8 cellular contexts compared by ENCODE assay signal in genomic region chr4:80070880-80071620, GRCh38. TPM values are rescaled to one million over a fixed set of nuclear protein-coding genes. Genes with fewer than 3 reads are reported as not detected.
DNase-seq lines count a peak whose midpoint lies in the region; ATAC-seq and TF ChIP-seq lines count a peak whose summit lies in the region.

No MANE protein-coding gene starts in this region.

- peak overlapping the region; percentile 94 for H3K4me2 ChIP-seq in GM23338

- POLR2A ChIA-PET in WTC11 (lab: Charles Lee): no interaction called here

- H3K27me3 Mint-ChIP-seq in GM23338 (ENCODE audit: insufficient read depth, low read depth, poor library complexity): peaks cover 17% of the 10 kb centered on the region
- H3K27me3 Mint-ChIP-seq in WTC11 (ENCODE audit: low read depth): peaks cover 35% of the 10 kb centered on the region
- H3K27me3 Mint-ChIP-seq in glutamatergic neuron (ENCODE audit: unreplicated experiment): peaks cover 5% of the 10 kb centered on the region

- ATAC-seq in GM23338: no peak
- ATAC-seq in WTC11: no peak
- ATAC-seq in HG03108 (IDR thresholded peaks at IDR 0.05; ENCODE audit: unreplicated experiment): no peak
- ATAC-seq in GM19395 (IDR thresholded peaks at IDR 0.05; ENCODE audit: unreplicated experiment): no peak

- CTCF ChIA-PET in WTC11 (lab: Charles Lee): interaction anchor here (2.1 kb wide), 1 partner anchor 113 kb away, joined by 13 read pairs; no protein-coding TSS in a partner anchor

- H4K20me1 ChIP-seq in GM23338 (replicated peaks; ENCODE audit: insufficient read depth): no peaks in the 10 kb centered on the region

- H3K36me3 Mint-ChIP-seq in GM23338 (ENCODE audit: low read depth): no peaks in the 10 kb centered on the region; the same call in 2 of the 3 replicates
- peaks cover 6% of the 10 kb centered on the region; the same call in 1 of the 2 replicates for H3K36me3 Mint-ChIP-seq in WTC11
- H3K36me3 Mint-ChIP-seq in glutamatergic neuron (ENCODE audit: unreplicated experiment): no peaks in the 10 kb centered on the region

- H3K79me2 ChIP-seq in GM23338 (replicated peaks; ENCODE audit: insufficient read depth): no peaks in the 10 kb centered on the region

- peaks cover 33% of the 10 kb centered on the region for H3K27me3 ChIP-seq in GM23338 (ENCODE audit: insufficient read depth)

- no peaks in the 10 kb centered on the region for H3K9me2 ChIP-seq in GM23338 (ENCODE audit: insufficient read depth)

- DNase-seq in GM23338 (ENCODE audit: low spot score) (no peak), WTC11 (ENCODE audit: low spot score) (no peak), glutamatergic neuron (no peak), SKM-1 treated with dmso at 0.1 percent for 144 hours (lab: John Stamatoyannopoulos, UW; ENCODE audit: unreplicated experiment) (no peak), D341Med (ENCODE audit: low spot score) (no peak)

- H3K27ac Mint-ChIP-seq in GM23338 (no peak overlapping the region), WTC11 (no peak overlapping the region), glutamatergic neuron (ENCODE audit: unreplicated experiment) (peak overlapping the region; percentile 98)

- peak overlapping the region; percentile 91 for H3K4me3 Mint-ChIP-seq in GM23338
- H3K4me3 Mint-ChIP-seq in WTC11: peak overlapping the region; percentile 95
- peak overlapping the region; percentile 97 for H3K4me3 Mint-ChIP-seq in glutamatergic neuron (ENCODE audit: unreplicated experiment)

- peaks cover 23% of the 10 kb centered on the region for H3K4me1 Mint-ChIP-seq in GM23338
- H3K4me1 Mint-ChIP-seq in WTC11: peaks cover 23% of the 10 kb centered on the region
- H3K4me1 Mint-ChIP-seq in glutamatergic neuron (ENCODE audit: low read depth, unreplicated experiment): peaks cover 8% of the 10 kb centered on the region

- peaks cover 22% of the 10 kb centered on the region for H3K4me1 ChIP-seq in GM23338 (ENCODE audit: insufficient read depth)

- peaks cover 2% of the 10 kb centered on the region; the same call in 1 of the 3 replicates for H3K9me3 Mint-ChIP-seq in GM23338
- peaks cover 11% of the 10 kb centered on the region for H3K9me3 Mint-ChIP-seq in WTC11
- H3K9me3 Mint-ChIP-seq in glutamatergic neuron (ENCODE audit: unreplicated experiment): peaks cover 10% of the 10 kb centered on the region

- no peak overlapping the region for H2AFZ ChIP-seq in GM23338

- H3K36me3 ChIP-seq in GM23338 (ENCODE audit: insufficient read depth): no peaks in the 10 kb centered on the region; the same call in 1 of the 2 replicates

- TF ChIP-seq CTCF in GM23338 (conservative IDR thresholded peaks at IDR 0.05; ENCODE audit: low read depth in 2 of 2) (no peak), WTC11 (IDR thresholded peaks at IDR 0.05) (no peak), glutamatergic neuron (IDR thresholded peaks at IDR 0.05; ENCODE audit: partially characterized antibody, unreplicated experiment) (no peak)

- H3K4me3 ChIP-seq in GM23338: peak overlapping the region; percentile 87
- H3K4me3 ChIP-seq in skin epidermis: peak overlapping the region; percentile 64 to 93 (median 80)

- no peaks in the 10 kb centered on the region for H3F3A ChIP-seq in GM23338 (replicated peaks; ENCODE audit: low read depth)

- no peak overlapping the region for H3K27ac ChIP-seq in GM23338 (ENCODE audit: low read depth)
- peak overlapping the region in 17 of 21 experiments; percentile 84 to 98 (median 92) for H3K27ac ChIP-seq in skin epidermis

TF ChIP-seq in GM23338, 12 proteins besides CTCF, POLR2A, EP300 and RAD21 (continues in another document):
- TF ChIP-seq ETS1 (IDR thresholded peaks at IDR 0.05): no peak
- no peak for TF ChIP-seq REST (IDR thresholded peaks at IDR 0.05; ENCODE audit: unreplicated experiment)
- TF ChIP-seq CREB1 (CRISPR knock-in tag; IDR thresholded peaks at IDR 0.05; ENCODE audit: low read depth): no peak
- no peak for TF ChIP-seq JUNB (IDR thresholded peaks at IDR 0.05; ENCODE audit: unreplicated experiment)
- TF ChIP-seq ZNF114 (CRISPR knock-in tag; IDR thresholded peaks at IDR 0.05): no peak
- TF ChIP-seq NANOG (IDR thresholded peaks at IDR 0.05; ENCODE audit: borderline replicate concordance): no peak
- TF ChIP-seq EZH2 (IDR thresholded peaks at IDR 0.05; ENCODE audit: low read depth, unreplicated experiment): no peak
- TF ChIP-seq EZH2phosphoT487 (IDR thresholded peaks at IDR 0.05; ENCODE audit: unreplicated experiment): no peak

TF ChIP-seq in WTC11, 78 proteins besides CTCF, POLR2A, EP300 and RAD21:
- TF ChIP-seq ZNF425 (CRISPR knock-in tag; conservative IDR thresholded peaks at IDR 0.05) (no peak), TEAD4 (CRISPR knock-in tag; IDR thresholded peaks at IDR 0.05) (no peak)
TF ChIP-seq in WTC11: peak in this region for 0.

RNA-seq across cellular contexts. Expression of gene ANTXR2, which starts 2.0 kb away (rescaled TPM):
- total RNA-seq in GM23338 (2014; rRNA removed; shearing (Covaris generic)): 4.8 and 5.3 TPM in 2 replicates
- 1.3 and 2.0 TPM in 2 replicates for polyA plus RNA-seq in GM23338 (2016; fragmentation: Nextera tagmentation; extraction: Ambion mirVana)
- total RNA-seq in WTC11 (2021) (7.9 to 9.9 TPM (median 9.0 TPM) in 3 replicates), glutamatergic neuron (ENCODE audit: unreplicated experiment) (47.8 TPM)
